Comparison of ENCODE assay signal across 1 cellular context in genomic region chr14:94385553-94386057, GRCh38.
TF ChIP-seq lines count a peak whose summit lies in the region.

No MANE protein-coding gene starts in this region.

TF ChIP-seq in HepG2, 621 proteins besides CTCF, POLR2A, EP300 and RAD21 (continued from another document and continues in another):
- TF ChIP-seq, protein P1, sequence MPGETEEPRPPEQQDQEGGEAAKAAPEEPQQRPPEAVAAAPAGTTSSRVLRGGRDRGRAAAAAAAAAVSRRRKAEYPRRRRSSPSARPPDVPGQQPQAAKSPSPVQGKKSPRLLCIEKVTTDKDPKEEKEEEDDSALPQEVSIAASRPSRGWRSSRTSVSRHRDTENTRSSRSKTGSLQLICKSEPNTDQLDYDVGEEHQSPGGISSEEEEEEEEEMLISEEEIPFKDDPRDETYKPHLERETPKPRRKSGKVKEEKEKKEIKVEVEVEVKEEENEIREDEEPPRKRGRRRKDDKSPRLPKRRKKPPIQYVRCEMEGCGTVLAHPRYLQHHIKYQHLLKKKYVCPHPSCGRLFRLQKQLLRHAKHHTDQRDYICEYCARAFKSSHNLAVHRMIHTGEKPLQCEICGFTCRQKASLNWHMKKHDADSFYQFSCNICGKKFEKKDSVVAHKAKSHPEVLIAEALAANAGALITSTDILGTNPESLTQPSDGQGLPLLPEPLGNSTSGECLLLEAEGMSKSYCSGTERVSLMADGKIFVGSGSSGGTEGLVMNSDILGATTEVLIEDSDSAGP (CRISPR knock-in tag; IDR thresholded peaks at IDR 0.05; ENCODE audit: borderline replicate concordance), result no peak; the same call in 1 of the 2 replicates
- TF ChIP-seq JDP2 (CRISPR knock-in tag; IDR thresholded peaks at IDR 0.05; ENCODE audit: borderline replicate concordance), result no peak
- TF ChIP-seq FOXK2 (IDR thresholded peaks at IDR 0.05), result no peak
- TF ChIP-seq ZMAT5 (CRISPR knock-in tag; IDR thresholded peaks at IDR 0.05; ENCODE audit: borderline replicate concordance, low read depth), result no peak
- TF ChIP-seq IRF2 (CRISPR knock-in tag; IDR thresholded peaks at IDR 0.05), result no peak
- TF ChIP-seq SNAPC4 (CRISPR knock-in tag; IDR thresholded peaks at IDR 0.05), result no peak
- 0 out of 2 replicates have a peak, but pooled peaks have one; percentile 27 for TF ChIP-seq SP5 (CRISPR knock-in tag; IDR thresholded peaks at IDR 0.05; ENCODE audit: borderline replicate concordance, low read depth)
- TF ChIP-seq, protein P2, sequence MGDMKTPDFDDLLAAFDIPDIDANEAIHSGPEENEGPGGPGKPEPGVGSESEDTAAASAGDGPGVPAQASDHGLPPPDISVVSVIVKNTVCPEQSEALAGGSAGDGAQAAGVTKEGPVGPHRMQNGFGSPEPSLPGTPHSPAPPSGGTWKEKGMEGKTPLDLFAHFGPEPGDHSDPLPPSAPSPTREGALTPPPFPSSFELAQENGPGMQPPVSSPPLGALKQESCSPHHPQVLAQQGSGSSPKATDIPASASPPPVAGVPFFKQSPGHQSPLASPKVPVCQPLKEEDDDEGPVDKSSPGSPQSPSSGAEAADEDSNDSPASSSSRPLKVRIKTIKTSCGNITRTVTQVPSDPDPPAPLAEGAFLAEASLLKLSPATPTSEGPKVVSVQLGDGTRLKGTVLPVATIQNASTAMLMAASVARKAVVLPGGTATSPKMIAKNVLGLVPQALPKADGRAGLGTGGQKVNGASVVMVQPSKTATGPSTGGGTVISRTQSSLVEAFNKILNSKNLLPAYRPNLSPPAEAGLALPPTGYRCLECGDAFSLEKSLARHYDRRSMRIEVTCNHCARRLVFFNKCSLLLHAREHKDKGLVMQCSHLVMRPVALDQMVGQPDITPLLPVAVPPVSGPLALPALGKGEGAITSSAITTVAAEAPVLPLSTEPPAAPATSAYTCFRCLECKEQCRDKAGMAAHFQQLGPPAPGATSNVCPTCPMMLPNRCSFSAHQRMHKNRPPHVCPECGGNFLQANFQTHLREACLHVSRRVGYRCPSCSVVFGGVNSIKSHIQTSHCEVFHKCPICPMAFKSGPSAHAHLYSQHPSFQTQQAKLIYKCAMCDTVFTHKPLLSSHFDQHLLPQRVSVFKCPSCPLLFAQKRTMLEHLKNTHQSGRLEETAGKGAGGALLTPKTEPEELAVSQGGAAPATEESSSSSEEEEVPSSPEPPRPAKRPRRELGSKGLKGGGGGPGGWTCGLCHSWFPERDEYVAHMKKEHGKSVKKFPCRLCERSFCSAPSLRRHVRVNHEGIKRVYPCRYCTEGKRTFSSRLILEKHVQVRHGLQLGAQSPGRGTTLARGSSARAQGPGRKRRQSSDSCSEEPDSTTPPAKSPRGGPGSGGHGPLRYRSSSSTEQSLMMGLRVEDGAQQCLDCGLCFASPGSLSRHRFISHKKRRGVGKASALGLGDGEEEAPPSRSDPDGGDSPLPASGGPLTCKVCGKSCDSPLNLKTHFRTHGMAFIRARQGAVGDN (CRISPR knock-in tag; IDR thresholded peaks at IDR 0.05), result peak; percentile 56; the same call in 1 of the 2 replicates
- TF ChIP-seq ZNF460 (CRISPR knock-in tag; IDR thresholded peaks at IDR 0.05; ENCODE audit: borderline replicate concordance), result no peak
- no peak for TF ChIP-seq SMAD9 (CRISPR knock-in tag; IDR thresholded peaks at IDR 0.05)
- no peak for TF ChIP-seq ZNF800 (CRISPR knock-in tag; IDR thresholded peaks at IDR 0.05)
- no peak for TF ChIP-seq NAIF1 (CRISPR knock-in tag; IDR thresholded peaks at IDR 0.05; ENCODE audit: borderline replicate concordance)
- no peak for TF ChIP-seq ARNTL (CRISPR knock-in tag; IDR thresholded peaks at IDR 0.05)
- TF ChIP-seq RFXANK (CRISPR knock-in tag; IDR thresholded peaks at IDR 0.05), result no peak
- TF ChIP-seq DMAP1 (CRISPR knock-in tag; IDR thresholded peaks at IDR 0.05), result no peak
- TF ChIP-seq ZFP36L2 (CRISPR knock-in tag; IDR thresholded peaks at IDR 0.05), result no peak
- TF ChIP-seq PPARG (CRISPR knock-in tag; conservative IDR thresholded peaks at IDR 0.05), result no peak
- TF ChIP-seq ZNF749 (CRISPR knock-in tag; IDR thresholded peaks at IDR 0.05; ENCODE audit: borderline replicate concordance), result no peak
- no peak for TF ChIP-seq NKX3-1 (CRISPR knock-in tag; IDR thresholded peaks at IDR 0.05)
- TF ChIP-seq RCOR2 (CRISPR knock-in tag; IDR thresholded peaks at IDR 0.05), result no peak
- no peak for TF ChIP-seq ZBTB8A (CRISPR knock-in tag; IDR thresholded peaks at IDR 0.05; ENCODE audit: borderline replicate concordance, low read depth)
- no peak for TF ChIP-seq THAP11 (CRISPR knock-in tag; IDR thresholded peaks at IDR 0.05)
- TF ChIP-seq ZNF326 (CRISPR knock-in tag; IDR thresholded peaks at IDR 0.05; ENCODE audit: borderline replicate concordance), result no peak
- no peak for TF ChIP-seq CENPX (CRISPR knock-in tag; IDR thresholded peaks at IDR 0.05)
- no peak for TF ChIP-seq KLF15 (CRISPR knock-in tag; IDR thresholded peaks at IDR 0.05; ENCODE audit: borderline replicate concordance)
- TF ChIP-seq ZNF501 (CRISPR knock-in tag; IDR thresholded peaks at IDR 0.05), result no peak
- no peak for TF ChIP-seq RFXAP (CRISPR knock-in tag; IDR thresholded peaks at IDR 0.05; ENCODE audit: borderline replicate concordance)
- TF ChIP-seq HNF4G (IDR thresholded peaks at IDR 0.05; ENCODE audit: borderline replicate concordance, low read depth, low read length), result no peak
- no peak for TF ChIP-seq HNF4G (CRISPR knock-in tag; IDR thresholded peaks at IDR 0.05; ENCODE audit: borderline replicate concordance, low read depth)
- TF ChIP-seq ZNF816 (CRISPR knock-in tag; IDR thresholded peaks at IDR 0.05; ENCODE audit: borderline replicate concordance), result no peak
- TF ChIP-seq, protein P3, sequence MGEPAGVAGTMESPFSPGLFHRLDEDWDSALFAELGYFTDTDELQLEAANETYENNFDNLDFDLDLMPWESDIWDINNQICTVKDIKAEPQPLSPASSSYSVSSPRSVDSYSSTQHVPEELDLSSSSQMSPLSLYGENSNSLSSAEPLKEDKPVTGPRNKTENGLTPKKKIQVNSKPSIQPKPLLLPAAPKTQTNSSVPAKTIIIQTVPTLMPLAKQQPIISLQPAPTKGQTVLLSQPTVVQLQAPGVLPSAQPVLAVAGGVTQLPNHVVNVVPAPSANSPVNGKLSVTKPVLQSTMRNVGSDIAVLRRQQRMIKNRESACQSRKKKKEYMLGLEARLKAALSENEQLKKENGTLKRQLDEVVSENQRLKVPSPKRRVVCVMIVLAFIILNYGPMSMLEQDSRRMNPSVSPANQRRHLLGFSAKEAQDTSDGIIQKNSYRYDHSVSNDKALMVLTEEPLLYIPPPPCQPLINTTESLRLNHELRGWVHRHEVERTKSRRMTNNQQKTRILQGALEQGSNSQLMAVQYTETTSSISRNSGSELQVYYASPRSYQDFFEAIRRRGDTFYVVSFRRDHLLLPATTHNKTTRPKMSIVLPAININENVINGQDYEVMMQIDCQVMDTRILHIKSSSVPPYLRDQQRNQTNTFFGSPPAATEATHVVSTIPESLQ (CRISPR knock-in tag; conservative IDR thresholded peaks at IDR 0.05), result no peak
- TF ChIP-seq ZNF776 (CRISPR knock-in tag; IDR thresholded peaks at IDR 0.05), result no peak
- TF ChIP-seq ARHGAP35 (CRISPR knock-in tag; IDR thresholded peaks at IDR 0.05; ENCODE audit: borderline replicate concordance), result no peak
- TF ChIP-seq HOXD1 (CRISPR knock-in tag; IDR thresholded peaks at IDR 0.05), result no peak; the same call in 1 of the 2 replicates
- no peak for TF ChIP-seq ZNF432 (CRISPR knock-in tag; IDR thresholded peaks at IDR 0.05; ENCODE audit: borderline replicate concordance)
- TF ChIP-seq SMARCE1 (IDR thresholded peaks at IDR 0.05; ENCODE audit: borderline replicate concordance), result no peak
- TF ChIP-seq ZSCAN12 (CRISPR knock-in tag; IDR thresholded peaks at IDR 0.05), result no peak
- no peak for TF ChIP-seq ZNF337 (CRISPR knock-in tag; IDR thresholded peaks at IDR 0.05; ENCODE audit: borderline replicate concordance, low read depth)
- TF ChIP-seq PRMT3 (CRISPR knock-in tag; IDR thresholded peaks at IDR 0.05; ENCODE audit: borderline replicate concordance, low read depth), result no peak
- TF ChIP-seq, protein P4, sequence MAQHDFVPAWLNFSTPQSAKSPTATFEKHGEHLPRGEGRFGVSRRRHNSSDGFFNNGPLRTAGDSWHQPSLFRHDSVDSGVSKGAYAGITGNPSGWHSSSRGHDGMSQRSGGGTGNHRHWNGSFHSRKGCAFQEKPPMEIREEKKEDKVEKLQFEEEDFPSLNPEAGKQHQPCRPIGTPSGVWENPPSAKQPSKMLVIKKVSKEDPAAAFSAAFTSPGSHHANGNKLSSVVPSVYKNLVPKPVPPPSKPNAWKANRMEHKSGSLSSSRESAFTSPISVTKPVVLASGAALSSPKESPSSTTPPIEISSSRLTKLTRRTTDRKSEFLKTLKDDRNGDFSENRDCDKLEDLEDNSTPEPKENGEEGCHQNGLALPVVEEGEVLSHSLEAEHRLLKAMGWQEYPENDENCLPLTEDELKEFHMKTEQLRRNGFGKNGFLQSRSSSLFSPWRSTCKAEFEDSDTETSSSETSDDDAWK (CRISPR knock-in tag; IDR thresholded peaks at IDR 0.05), result no peak
- TF ChIP-seq HIVEP1 (CRISPR knock-in tag; IDR thresholded peaks at IDR 0.05), result no peak
- TF ChIP-seq STAT5B (CRISPR knock-in tag; IDR thresholded peaks at IDR 0.05), result no peak
- TF ChIP-seq, protein P5, sequence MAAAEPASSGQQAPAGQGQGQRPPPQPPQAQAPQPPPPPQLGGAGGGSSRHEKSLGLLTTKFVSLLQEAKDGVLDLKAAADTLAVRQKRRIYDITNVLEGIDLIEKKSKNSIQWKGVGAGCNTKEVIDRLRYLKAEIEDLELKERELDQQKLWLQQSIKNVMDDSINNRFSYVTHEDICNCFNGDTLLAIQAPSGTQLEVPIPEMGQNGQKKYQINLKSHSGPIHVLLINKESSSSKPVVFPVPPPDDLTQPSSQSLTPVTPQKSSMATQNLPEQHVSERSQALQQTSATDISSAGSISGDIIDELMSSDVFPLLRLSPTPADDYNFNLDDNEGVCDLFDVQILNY (CRISPR knock-in tag; conservative IDR thresholded peaks at IDR 0.05), result no peak
- TF ChIP-seq ZBTB39 (CRISPR knock-in tag; IDR thresholded peaks at IDR 0.05), result no peak
- TF ChIP-seq DRAP1 (CRISPR knock-in tag; IDR thresholded peaks at IDR 0.05), result no peak
- TF ChIP-seq ZNF549 (CRISPR knock-in tag; IDR thresholded peaks at IDR 0.05), result no peak
- TF ChIP-seq GABPB1 (CRISPR knock-in tag; IDR thresholded peaks at IDR 0.05), result no peak
